In genomic region chr1:44592208-44593145, GRCh38 we compare ENCODE assay signal across 1 cellular context.
TF ChIP-seq lines count a peak whose summit lies in the region.

No MANE protein-coding gene starts in this region.

TF ChIP-seq in WTC11, 78 proteins besides CTCF, POLR2A, EP300 and RAD21 (continued from another document):
- no peak for TF ChIP-seq PREB (CRISPR knock-in tag; IDR thresholded peaks at IDR 0.05; ENCODE audit: borderline replicate concordance)
